20 cellular contexts compared by ENCODE assay signal in genomic region chr10:128086003-128086863, GRCh38. TPM values are rescaled to one million over a fixed set of nuclear protein-coding genes. Genes with fewer than 3 reads are reported as not detected.
DNase-seq lines count a peak whose midpoint lies in the region; TF ChIP-seq lines count a peak whose summit lies in the region.
"Had no signal": no experiment of that assay in that cellular context is flagged by ENCODE, and none has a peak within 500 bp of the region (broad histone marks: within the 10 kb centered on the region; RNA-seq: fewer than 3 reads in every experiment).

No MANE protein-coding gene starts in this region.

- H2BK5ac ChIP-seq in mesenchymal stem cell (ENCODE audit: low read depth, low read length, poor library complexity, severe bottlenecking): no peak overlapping the region

- H2BK12ac ChIP-seq in mesenchymal stem cell (ENCODE audit: low read length in 2 of 2): no peak overlapping the region

- peaks cover 32 to 42% (median 37%) of the 10 kb centered on the region in 11 experiments for H3K36me3 ChIP-seq in BLaER1 treated with 17β-estradiol and CSF1 and Interleukin-3, amounts not matched to agents 10 nM and 100 nM
- H3K36me3 ChIP-seq in HUES48 (ENCODE audit: control insufficient read depth, insufficient read depth, low read length) (no peaks in the 10 kb centered on the region), mesenchymal stem cell (ENCODE audit: control insufficient read depth in 1 of 2, insufficient read depth in 2 of 2, low read depth in 1 of 2, low read length in 2 of 2) (peaks cover 2 to 7% of the 10 kb centered on the region in 2 experiments)
- H3K36me3 ChIP-seq: gastrocnemius medialis, prostate gland had no signal

- H3K27me3 ChIP-seq in BLaER1 treated with 17β-estradiol and CSF1 and Interleukin-3, amounts not matched to agents 10 nM and 100 nM: no peaks in the 10 kb centered on the region
- no peaks in the 10 kb centered on the region; the same call in 1 of the 2 replicates for H3K27me3 ChIP-seq in HUES48 (ENCODE audit: control insufficient read depth, insufficient read depth, low read length)
- peaks cover 0 to 16% of the 10 kb centered on the region in 2 experiments for H3K27me3 ChIP-seq in mesenchymal stem cell (ENCODE audit: control insufficient read depth in 1 of 2, insufficient read depth in 1 of 2, low read length in 2 of 2)
- H3K27me3 ChIP-seq: gastrocnemius medialis, testis had no signal

- peaks cover 10 to 37% (median 16%) of the 10 kb centered on the region in 10 experiments; a peak in 17 of 20 replicates for H3K4me1 ChIP-seq in BLaER1 treated with 17β-estradiol and CSF1 and Interleukin-3, amounts not matched to agents 10 nM and 100 nM
- H3K4me1 ChIP-seq in HUES48 (ENCODE audit: control insufficient read depth, insufficient read depth, low read length) (peaks cover 26% of the 10 kb centered on the region), mesenchymal stem cell (ENCODE audit: control insufficient read depth, insufficient read depth, low read depth, low read length) (peaks cover 4% of the 10 kb centered on the region)
- H3K4me1 ChIP-seq: gastrocnemius medialis, left lung, prostate gland, testis had no signal

- 80% methylated on average over 10 of the region's 10 CpGs for WGBS in mesenchymal stem cell

- H3K9ac ChIP-seq in BLaER1 treated with 17β-estradiol and CSF1 and Interleukin-3, amounts not matched to agents 10 nM and 100 nM: no peak overlapping the region
- H3K9ac ChIP-seq in HUES48 (ENCODE audit: low read depth, low read length): no peak overlapping the region
- H3K9ac ChIP-seq in mesenchymal stem cell (ENCODE audit: low read length): no peak overlapping the region

- peak overlapping the region; percentile 46 for H4K91ac ChIP-seq in mesenchymal stem cell (ENCODE audit: low read length)

- no peak overlapping the region for H2AFZ ChIP-seq in mesenchymal stem cell (ENCODE audit: low read depth, low read length)

- no peaks in the 10 kb centered on the region for H3K9me3 ChIP-seq in BLaER1 treated with 17β-estradiol and CSF1 and Interleukin-3, amounts not matched to agents 10 nM and 100 nM (replicated peaks in 1 of 11)
- H3K9me3 ChIP-seq in HUES48 (ENCODE audit: control insufficient read depth, insufficient read depth, low read length): no peaks in the 10 kb centered on the region
- no peaks in the 10 kb centered on the region for H3K9me3 ChIP-seq in mesenchymal stem cell (ENCODE audit: control insufficient read depth, low read length)
- H3K9me3 ChIP-seq: gastrocnemius medialis, left lung, prostate gland, testis had no signal

- H3K23ac ChIP-seq in mesenchymal stem cell (ENCODE audit: low read length in 2 of 2): no peak overlapping the region

- H4K8ac ChIP-seq in mesenchymal stem cell (ENCODE audit: low read length): no peak overlapping the region

- peak overlapping the region in 3 of 11 experiments; percentile 1 to 19 (median 7); a peak in 1 of 22 replicates for H3K27ac ChIP-seq in BLaER1 treated with 17β-estradiol and CSF1 and Interleukin-3, amounts not matched to agents 10 nM and 100 nM
- peak overlapping the region; percentile 2 for H3K27ac ChIP-seq in HUES48 (ENCODE audit: low read depth, low read length)
- H3K27ac ChIP-seq in coronary artery: no peak overlapping the region
- no peak overlapping the region for H3K27ac ChIP-seq in mesenchymal stem cell (ENCODE audit: low read length, poor library complexity, severe bottlenecking)
- H3K27ac ChIP-seq: gastrocnemius medialis, left lung, prostate gland, RWPE1, testis had no signal

- TF ChIP-seq CTCF in coronary artery (IDR thresholded peaks at IDR 0.05) (no peak), GM13976 (IDR thresholded peaks at IDR 0.05; ENCODE audit: borderline replicate concordance, control extremely low read depth, extremely low read depth, insufficient read depth, missing control alignments) (no peak)

- H3K4ac ChIP-seq in mesenchymal stem cell (ENCODE audit: low read depth in 1 of 2, low read length in 2 of 2): no peak overlapping the region

- in situ Hi-C loops in G401 (cut with HindIII; ENCODE audit: low sequenced_read_pairs): no loop called here
- in situ Hi-C loops in GM13976 (cut with MboI; ENCODE audit: low sequenced_read_pairs, unreplicated experiment): no loop called here

- H2BK120ac ChIP-seq in mesenchymal stem cell (ENCODE audit: low read depth, low read length): no peak overlapping the region

- no peak overlapping the region for H2BK15ac ChIP-seq in mesenchymal stem cell (ENCODE audit: low read depth, poor library complexity, severe bottlenecking)

- peaks cover 7 to 79% (median 42%) of the 10 kb centered on the region in 11 experiments; a peak in 20 of 22 replicates for H4K20me1 ChIP-seq in BLaER1 treated with 17β-estradiol and CSF1 and Interleukin-3, amounts not matched to agents 10 nM and 100 nM

- peak overlapping the region in 1 of 2 experiments; percentile 9 for H3K14ac ChIP-seq in mesenchymal stem cell (ENCODE audit: low read length in 2 of 2)

- H3K4me2 ChIP-seq in BLaER1 treated with 17β-estradiol and CSF1 and Interleukin-3, amounts not matched to agents 10 nM and 100 nM: peak overlapping the region in 8 of 11 experiments; percentile 7 to 38 (median 22); a peak in 10 of 22 replicates
- no peak overlapping the region for H3K4me2 ChIP-seq in mesenchymal stem cell (ENCODE audit: low read length, poor library complexity, severe bottlenecking)

- no peak overlapping the region for H2AK5ac ChIP-seq in mesenchymal stem cell (ENCODE audit: low read length, severe bottlenecking)

- no peaks in the 10 kb centered on the region for H3K79me1 ChIP-seq in mesenchymal stem cell (replicated peaks; ENCODE audit: low read length, poor library complexity, severe bottlenecking)

- peak overlapping the region in 1 of 2 experiments; percentile 24 for H3K18ac ChIP-seq in mesenchymal stem cell (ENCODE audit: low read depth in 1 of 2, low read length in 2 of 2)

- peak; percentile 58 for DNase-seq in coronary artery (ENCODE audit: low spot score)
- no peak for DNase-seq in mesenchymal stem cell
- DNase-seq in HCEC 1CT: no peak
- no peak for DNase-seq in G401 (ENCODE audit: low spot score)
- DNase-seq in GM13976 (ENCODE audit: low spot score): no peak
- no peak for DNase-seq in mucosa of gallbladder (ENCODE audit: low spot score)
- DNase-seq: activated CD4-positive, CD25-positive, alpha-beta regulatory T cell; activated effector memory CD4-positive, alpha-beta T cell treated with Interleukin-2 at 50 U/mL for 16 hours; Calu3; gastrocnemius medialis; GF-D8; KBM-7; left lung; naive B cell; NCI-H1092 treated with DMSO at 0.1 percent for 48 hours; testis had no signal

- H3K4me3 ChIP-seq in BLaER1 treated with 17β-estradiol and CSF1 and Interleukin-3, amounts not matched to agents 10 nM and 100 nM: no peak overlapping the region
- H3K4me3 ChIP-seq in HUES48 (ENCODE audit: low read depth, low read length) (no peak overlapping the region), coronary artery (no peak overlapping the region), mesenchymal stem cell (ENCODE audit: insufficient read depth in 1 of 2, low read depth in 1 of 2, low read length in 2 of 2) (no peak overlapping the region)
- H3K4me3 ChIP-seq: gastrocnemius medialis, left lung, prostate gland, testis had no signal

RNA-seq across cellular contexts. Expression of gene MKI67, which starts 40.0 kb away (rescaled TPM):
- polyA plus RNA-seq in mesenchymal stem cell (2013, experiment 1 of 2): 4.9 TPM
- polyA plus RNA-seq in mesenchymal stem cell (2013, experiment 2 of 2): 4.5 TPM
- 9.2 and 13.8 TPM in 2 replicates for total RNA-seq in G401 (2014; rRNA removed; shearing (Covaris generic))
- 3.9 TPM for total RNA-seq in mucosa of gallbladder
